Comparison of ENCODE assay signal across 1 cellular context in the genomic region with DNA sequence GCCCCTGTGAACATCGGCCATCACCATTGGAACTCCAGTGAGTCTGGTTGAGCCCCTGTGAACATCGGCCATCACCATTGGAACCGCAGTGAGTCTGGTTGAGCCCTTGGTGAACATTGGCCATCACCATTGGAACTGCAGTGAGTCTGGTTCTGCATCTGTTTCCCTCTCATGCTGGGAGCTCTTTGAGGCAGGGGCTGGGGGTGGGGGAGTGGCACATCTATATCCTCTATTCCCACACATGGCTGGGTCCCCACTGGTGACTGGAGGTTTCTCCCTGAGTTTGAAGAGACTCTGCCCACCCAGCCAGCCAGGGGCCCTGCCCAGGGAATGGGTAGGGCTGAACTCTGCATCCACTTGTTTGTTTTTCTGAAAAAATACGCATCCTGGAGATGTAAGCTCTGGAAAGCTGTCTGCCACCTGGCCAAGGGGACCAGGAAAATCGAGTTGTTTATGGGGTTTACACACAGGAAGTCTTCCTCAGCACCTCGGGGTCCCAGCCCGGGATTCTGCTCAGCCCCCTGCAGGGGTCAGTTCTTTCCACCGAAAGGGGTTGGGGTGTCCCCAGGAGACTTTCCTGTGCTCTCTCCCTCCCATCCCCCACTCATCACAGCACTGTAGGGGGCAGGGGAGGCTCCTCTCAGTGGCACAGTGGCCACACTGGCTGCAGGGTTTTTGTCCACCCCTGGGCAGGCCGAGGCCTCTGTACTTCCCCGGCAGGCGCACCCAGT.
TF ChIP-seq lines count a peak whose summit lies in the region.

No MANE protein-coding gene starts in this region.

TF ChIP-seq in SK-N-SH, 30 proteins besides CTCF, POLR2A, EP300 and RAD21 (continued from another document):
- TF ChIP-seq, protein P1, sequence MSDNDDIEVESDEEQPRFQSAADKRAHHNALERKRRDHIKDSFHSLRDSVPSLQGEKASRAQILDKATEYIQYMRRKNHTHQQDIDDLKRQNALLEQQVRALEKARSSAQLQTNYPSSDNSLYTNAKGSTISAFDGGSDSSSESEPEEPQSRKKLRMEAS (IDR thresholded peaks at IDR 0.05; ENCODE audit: low read depth): no peak
- TF ChIP-seq NRF1 (IDR thresholded peaks at IDR 0.05; ENCODE audit: low read depth, low read length) (no peak), FOSL2 (IDR thresholded peaks at IDR 0.05; ENCODE audit: borderline replicate concordance, low read depth) (no peak), NFIC (IDR thresholded peaks at IDR 0.05; ENCODE audit: borderline replicate concordance) (no peak)
